Comparison of ENCODE assay signal across 9 cellular contexts in genomic region chr20:38658879-38659612, GRCh38. TPM values are rescaled to one million over a fixed set of nuclear protein-coding genes. Genes with fewer than 3 reads are reported as not detected.
DNase-seq lines count a peak whose midpoint lies in the region; ATAC-seq and TF ChIP-seq lines count a peak whose summit lies in the region.
"Had no signal": no experiment of that assay in that cellular context is flagged by ENCODE, and none has a peak within 500 bp of the region (broad histone marks: within the 10 kb centered on the region; RNA-seq: fewer than 3 reads in every experiment).

No MANE protein-coding gene starts in this region.

- H3K27ac ChIP-seq in HL-60 (replicated peaks), result no peak overlapping the region

- DNase-seq in Daoy (ENCODE audit: low read depth) (peak; percentile 36), HL-60 (ENCODE audit: low read depth in 1 of 2, low spot score in 1 of 2) (peak in 1 of 2 experiments; percentile 11), medulla oblongata (ENCODE audit: extremely low spot score) (peak; percentile 44), mesenteric fat pad (ENCODE audit: low spot score) (no peak), midbrain (lab: John Stamatoyannopoulos, UW) (no peak)
- peak; percentile 18 for DNase-seq in central memory CD4-positive, alpha-beta T cell

- no peak overlapping the region for H3K4me3 ChIP-seq in HL-60 (replicated peaks; ENCODE audit: insufficient read depth, low read length)

- ATAC-seq in SK-N-SH treated with all-trans-retinoic acid at 6 μM for 48 hours (0 out of 3 replicates have a peak, but pooled peaks have one; percentile 53), GM21360 (IDR thresholded peaks at IDR 0.05; ENCODE audit: unreplicated experiment) (no peak)

- no peaks in the 10 kb centered on the region for H3K27me3 ChIP-seq in HL-60 (ENCODE audit: insufficient read depth, poor library complexity, severe bottlenecking)

- TF ChIP-seq CTCF in HL-60 (IDR thresholded peaks at IDR 0.05; ENCODE audit: insufficient read depth, low read length), result peak; percentile 74

TF ChIP-seq in SK-N-SH treated with all-trans-retinoic acid at 6 μM for 48 hours, 23 proteins besides CTCF, POLR2A, EP300 and RAD21:
- no peak for TF ChIP-seq RARB (CRISPR knock-in tag; IDR thresholded peaks at IDR 0.05)
- TF ChIP-seq BACH2 (CRISPR knock-in tag; IDR thresholded peaks at IDR 0.05; ENCODE audit: borderline replicate concordance), result no peak
- TF ChIP-seq CSDC2 (CRISPR knock-in tag; IDR thresholded peaks at IDR 0.05), result no peak
- no peak for TF ChIP-seq ARNTL (CRISPR knock-in tag; IDR thresholded peaks at IDR 0.05; ENCODE audit: borderline replicate concordance, low read depth)
- TF ChIP-seq TOX (CRISPR knock-in tag; IDR thresholded peaks at IDR 0.05; ENCODE audit: borderline replicate concordance), result no peak
- no peak for TF ChIP-seq POU6F1 (CRISPR knock-in tag; IDR thresholded peaks at IDR 0.05; ENCODE audit: borderline replicate concordance, low read depth)
- TF ChIP-seq TSHZ2 (CRISPR knock-in tag; IDR thresholded peaks at IDR 0.05), result no peak
- no peak for TF ChIP-seq ZNF70 (CRISPR knock-in tag; IDR thresholded peaks at IDR 0.05)
- TF ChIP-seq ZNF565 (CRISPR knock-in tag; conservative IDR thresholded peaks at IDR 0.05; ENCODE audit: low read depth), result no peak
- TF ChIP-seq CSRNP3 (CRISPR knock-in tag; IDR thresholded peaks at IDR 0.05), result no peak
- TF ChIP-seq ZNF8 (CRISPR knock-in tag; IDR thresholded peaks at IDR 0.05), result no peak
- no peak for TF ChIP-seq ZFP3 (CRISPR knock-in tag; IDR thresholded peaks at IDR 0.05)
- TF ChIP-seq PATZ1 (CRISPR knock-in tag; IDR thresholded peaks at IDR 0.05; ENCODE audit: borderline replicate concordance), result no peak
- no peak for TF ChIP-seq SNAI2 (CRISPR knock-in tag; IDR thresholded peaks at IDR 0.05)
- no peak for TF ChIP-seq ZC3H10 (CRISPR knock-in tag; IDR thresholded peaks at IDR 0.05)
- TF ChIP-seq CREB5 (CRISPR knock-in tag; IDR thresholded peaks at IDR 0.05; ENCODE audit: low read depth), result no peak
- no peak for TF ChIP-seq ESRRG (CRISPR knock-in tag; IDR thresholded peaks at IDR 0.05)
- TF ChIP-seq ISL1 (CRISPR knock-in tag; IDR thresholded peaks at IDR 0.05), result no peak
- TF ChIP-seq ZFP30 (CRISPR knock-in tag; IDR thresholded peaks at IDR 0.05), result no peak

RNA-seq across cellular contexts. Expression of gene ARHGAP40, which starts 57.4 kb away (rescaled TPM):
- not detected in 2 replicates for total RNA-seq in Daoy (2014; rRNA removed; shearing (Covaris generic))
- not detected for total RNA-seq in mesenteric fat pad
- total RNA-seq: LHCN-M2 had no signal

Comparison
In these comparisons a context has a peak if more than half of its experiments do, and no peak if none do; other contexts are left out.
1. DNase-seq: peak in Daoy (single experiment), central memory CD4-positive, alpha-beta T cell (single experiment) and medulla oblongata (single experiment); none in mesenteric fat pad (single experiment) and midbrain (single experiment).